In genomic region chr7:29921404-29922010, GRCh38 we compare ENCODE assay signal across 8 cellular contexts.
A peak's percentile ranks its signal among the peaks of the same experiment; 100 is the strongest.
DNase-seq lines count a peak whose midpoint lies in the region; ATAC-seq, FAIRE-seq and TF ChIP-seq lines count a peak whose summit lies in the region.

No MANE protein-coding gene starts in this region.

- DNase-seq in NB4 (ENCODE audit: low read depth) (peak; percentile 80), SK-N-DZ (ENCODE audit: low spot score) (peak; percentile 71), astrocyte of the spinal cord (ENCODE audit: low read depth, low spot score) (peak; percentile 70), iPS-NIHi11 (ENCODE audit: low spot score) (peak; percentile 77)
- peak; percentile 24 to 42 for DNase-seq in stimulated activated CD4-positive, alpha-beta T cell treated with anti-CD3 and anti-CD28 coated beads, Interleukin-2, amount 100 ng/mL, for 24 hours

- peak; percentile 65 for FAIRE-seq in A204.1 (lab: Jason Lieb, UNC)

- ATAC-seq in HG02678 (IDR thresholded peaks at IDR 0.05; ENCODE audit: unreplicated experiment) = peak; percentile 86

- TF ChIP-seq POLR2A in NB4 (IDR thresholded peaks at IDR 0.05; ENCODE audit: extremely low read depth, insufficient read length) = no peak

- TF ChIP-seq CTCF in GM12872 (IDR thresholded peaks at IDR 0.05; ENCODE audit: insufficient read depth, low read depth, low read length) (peak; percentile 94), NB4 (IDR thresholded peaks at IDR 0.05; ENCODE audit: low read depth, low read length) (peak; percentile 97), astrocyte of the spinal cord (IDR thresholded peaks at IDR 0.05; ENCODE audit: low read depth, low read length) (peak; percentile 88)

- H3K4me3 ChIP-seq in NB4 (ENCODE audit: low read depth, low read length) = no peak overlapping the region
- H3K4me3 ChIP-seq in astrocyte of the spinal cord (ENCODE audit: low read depth, low read length) = no peak overlapping the region

- in situ Hi-C loops in astrocyte of the spinal cord (cut with HindIII; ENCODE audit: low sequenced_read_pairs) = no loop called here
